ENCODE assay signal across 8 cellular contexts in the genomic region with DNA sequence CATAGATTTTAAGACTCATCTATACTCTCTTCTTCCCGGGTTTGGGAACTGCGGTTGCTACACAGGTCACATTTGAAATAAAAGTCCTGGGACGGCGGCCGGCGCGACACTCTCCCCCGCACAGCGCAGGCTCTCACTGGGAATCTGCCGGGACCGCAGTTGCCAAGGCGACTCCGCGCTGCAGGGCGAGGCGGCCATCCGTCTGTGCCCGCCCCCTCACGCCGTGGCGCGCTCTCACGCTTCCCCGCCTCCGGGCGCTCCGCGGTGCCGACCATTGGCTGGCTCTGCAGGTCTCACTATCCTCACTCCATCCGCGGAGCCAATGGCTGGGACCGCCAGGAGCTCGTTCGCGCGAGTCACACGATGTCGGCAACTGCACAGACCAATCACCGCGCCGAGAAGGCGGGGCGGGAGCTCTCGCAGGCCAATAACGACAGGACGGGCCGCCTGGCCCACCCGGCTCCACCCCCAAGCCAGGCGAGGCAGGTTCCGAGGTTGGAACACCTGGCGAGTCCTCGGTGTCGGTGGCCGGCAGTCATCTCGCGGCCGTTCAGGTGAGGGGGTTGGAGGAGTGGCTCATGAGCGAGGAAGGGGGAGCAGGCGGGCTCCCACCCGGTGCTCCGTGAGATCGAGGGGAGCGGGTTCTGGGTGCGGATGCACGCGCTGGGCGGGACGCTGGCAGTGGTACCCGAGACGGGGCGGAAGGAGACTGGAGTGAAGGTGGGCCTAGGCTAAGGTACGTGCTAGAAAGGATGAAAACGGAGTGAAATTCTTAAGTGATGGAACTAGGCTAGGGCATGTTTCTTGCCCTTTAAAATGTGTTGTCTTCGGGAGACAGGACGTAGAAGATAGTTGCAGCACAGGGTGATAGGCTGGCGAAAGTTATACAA. TPM values are rescaled to one million over a fixed set of nuclear protein-coding genes. Genes with fewer than 3 reads are reported as not detected.
DNase-seq lines count a peak whose midpoint lies in the region; ATAC-seq, FAIRE-seq and TF ChIP-seq lines count a peak whose summit lies in the region.

A gene (plus strand): TSS at position 459 of the 890 bp plus-strand sequence. CDS start 5,702 bp downstream, outside the sequence.

- TF ChIP-seq CTCF in ascending aorta (IDR thresholded peaks at IDR 0.05) (no peak), right atrium auricular region (IDR thresholded peaks at IDR 0.05) (no peak), psoas muscle (IDR thresholded peaks at IDR 0.05) (no peak)

- intact Hi-C loops in T-helper 2 cell treated with Interferon-gamma antibody and Interleukin-4, amounts not matched to agents 100 ng/mL and 5 ng/mL, for 36 hours (cut with micrococcal nuclease) = loop anchor here (1.0 to 5.0 kb wide), 8 partner anchors 25 to 370 kb away; a partner anchor contains a TSS
- intact Hi-C loops in ascending aorta (cut with DNase I) = loop anchor here (1.0 to 5.0 kb wide), 4 partner anchors 51 to 215 kb away; a partner anchor contains a TSS
- intact Hi-C loops in psoas muscle (cut with DNase I) = loop anchor here (2.0 to 10.0 kb wide), 4 partner anchors 121 to 215 kb away; a partner anchor contains a TSS

- H3K4me3 ChIP-seq in ascending aorta = peak within 1 kb of the TSS; percentile 72 to 99
- H3K4me3 ChIP-seq in right atrium auricular region = peak within 1 kb of the TSS; percentile 80 to 95
- H3K4me3 ChIP-seq in psoas muscle = peak within 1 kb of the TSS; percentile 92

- H3K9me3 ChIP-seq in ascending aorta (no peaks in the 10 kb centered on the region), right atrium auricular region (no peaks in the 10 kb centered on the region), psoas muscle (no peaks in the 10 kb centered on the region)

- H3K4me1 ChIP-seq in ascending aorta = peaks cover 0 to 12% of the 10 kb centered on the region in 2 donors
- peaks cover 0 to 20% of the 10 kb centered on the region in 2 donors for H3K4me1 ChIP-seq in right atrium auricular region
- peaks cover 10% of the 10 kb centered on the region for H3K4me1 ChIP-seq in psoas muscle

- peak; percentile 83 for TF ChIP-seq POLR2A in GM18505 (IDR thresholded peaks at IDR 0.05; ENCODE audit: borderline replicate concordance, extremely low read depth, insufficient read depth, insufficient read length)

- H3K27ac ChIP-seq in ascending aorta (peak within 1 kb of the TSS; percentile 65 to 71), right atrium auricular region (peak within 1 kb of the TSS; percentile 80 to 83), psoas muscle (peak within 1 kb of the TSS; percentile 62)

- H3K36me3 ChIP-seq in ascending aorta (no peaks in the 10 kb centered on the region), right atrium auricular region (no peaks in the 10 kb centered on the region), psoas muscle (ENCODE audit: insufficient read depth in 1 of 2, low read depth in 1 of 2) (no peaks in the 10 kb centered on the region)

- DNase-seq in NCI-H187 treated with DMSO at 0.1 percent for 48 hours (lab: John Stamatoyannopoulos, UW) (peak; percentile 66), ascending aorta (ENCODE audit: low spot score in 2 of 2) (peak; percentile 99 to 100), right atrium auricular region (ENCODE audit: low spot score) (peak; percentile 99), psoas muscle (peak; percentile 99 to 100), urothelium cell line (ENCODE audit: low spot score) (peak; percentile 96)

- no peaks in the 10 kb centered on the region for H3K27me3 ChIP-seq in ascending aorta
- no peaks in the 10 kb centered on the region for H3K27me3 ChIP-seq in right atrium auricular region
- H3K27me3 ChIP-seq in psoas muscle (ENCODE audit: insufficient read depth in 3 of 3, low read length in 2 of 3) = no peaks in the 10 kb centered on the region

- ATAC-seq in GM18505 (IDR thresholded peaks at IDR 0.05; ENCODE audit: unreplicated experiment) = peak; percentile 98
- ATAC-seq in HG02970 (IDR thresholded peaks at IDR 0.05; ENCODE audit: low FRiP score, unreplicated experiment) = peak; percentile 99
- peak; percentile 98 to 100 (median 99) for ATAC-seq in psoas muscle

- peak; percentile 65 for FAIRE-seq in urothelium cell line (lab: Jason Lieb, UNC)

- 0 to 1% (median 0%) methylated on average over 64 to 76 of the region's 76 CpGs for WGBS in psoas muscle, 3 donors

RNA-seq across cellular contexts. Expression of the gene that starts here (rescaled TPM):
- total RNA-seq in T-helper 2 cell treated with Interferon-gamma antibody and Interleukin-4, amounts not matched to agents 100 ng/mL and 5 ng/mL, for 36 hours = 38.9 and 41.9 TPM in 2 replicates
- total RNA-seq in ascending aorta (3.6 TPM), right atrium auricular region (10 to 100 TPM; 11.3 to 20.3 TPM), psoas muscle (1 to 10 TPM; 2.9 to 5.9 (median 4.0) TPM)
- 1 to 10 TPM; 4.0 to 5.2 (median 4.9) TPM for polyA plus RNA-seq in psoas muscle

Comparison
In these comparisons a context has a peak if more than half of its experiments do, and no peak if none do; other contexts are left out.
1. Peak in every context shown above with its lines: DNase-seq, ATAC-seq, H3K4me3 ChIP-seq and H3K27ac ChIP-seq.